In the genomic region with DNA sequence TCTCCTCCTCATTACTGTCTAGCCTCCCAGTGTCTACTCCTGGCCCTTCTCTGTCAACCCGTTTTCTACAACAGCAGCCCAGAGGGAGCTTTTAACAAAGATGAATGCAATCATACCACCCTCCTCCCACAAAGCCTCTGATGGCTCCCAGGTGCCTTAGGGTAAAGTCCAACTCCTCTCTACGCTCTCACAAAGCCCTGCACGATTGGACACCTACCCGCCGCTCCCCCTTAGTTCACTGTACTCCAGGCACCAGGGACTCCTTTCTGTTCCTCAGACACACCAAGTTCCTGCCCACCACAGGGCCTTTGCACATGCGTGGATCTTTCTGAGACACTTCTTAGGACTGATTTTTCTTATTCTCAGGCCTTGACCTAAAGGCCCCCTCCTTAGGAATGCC, we compare ENCODE assay signal across 19 cellular contexts. TPM values are rescaled to one million over a fixed set of nuclear protein-coding genes. Genes with fewer than 3 reads are reported as not detected.
"Had no signal": no experiment of that assay in that cellular context is flagged by ENCODE, and none has a peak within 500 bp of the region (broad histone marks: within the 10 kb centered on the region; RNA-seq: fewer than 3 reads in every experiment).

No MANE protein-coding gene starts in this region.

- H3K4me1 Mint-ChIP-seq: endodermal cell had no signal

- H3K27ac Mint-ChIP-seq: activated B cell treated with CpG ODN at 0.5 μM for 24 hours; activated CD4-positive, alpha-beta memory T cell treated with anti-CD3 and anti-CD28 coated beads, Interleukin-2, amount 10 ng/mL, durations not matched to agents 7 days and 5 days; activated naive CD4-positive, alpha-beta T cell treated with anti-CD3 and anti-CD28 coated beads for 36 hours; activated T-cell treated with anti-CD3 and anti-CD28 coated beads, Interleukin-2, amount 50 U/mL, for 24 hours; activated T-helper 2 cell treated with anti-CD3 and anti-CD28 coated beads, Interferon-gamma antibody, Interleukin-2, Interleukin-4, amounts not matched to agents 10 μg/mL and 5 μg/mL and 100 μg/mL, durations not matched to agents 14 hours and 24 hours and 36 hours; endodermal cell; natural killer cell treated with Interleukin-12 subunit alpha and Interleukin-12 subunit beta and Interleukin-15 and Interleukin-18, amount 100 ng/mL, for 72 hours; T-helper 2 cell treated with Interferon-gamma antibody and Interleukin-4, amounts not matched to agents 5 μg/mL and 100 μg/mL, for 36 hours had no signal

- DNase-seq: activated B cell treated with CpG ODN at 0.5 μM for 24 hours; activated CD4-positive, alpha-beta memory T cell treated with anti-CD3 and anti-CD28 coated beads, Interleukin-2, amount 10 ng/mL, durations not matched to agents 7 days and 5 days; activated CD4-positive, alpha-beta T cell treated with anti-CD3 and anti-CD28 coated beads for 48 hours; activated naive CD4-positive, alpha-beta T cell treated with anti-CD3 and anti-CD28 coated beads for 36 hours; activated T-cell treated with anti-CD3 and anti-CD28 coated beads, Interleukin-2, amount 50 U/mL, for 24 hours; aorta; brain microvascular endothelial cell; central memory CD4-positive, alpha-beta T cell; colonic mucosa; foreskin melanocyte; glutamatergic neuron; hippocampal formation; posterior cingulate gyrus; stimulated activated naive CD4-positive, alpha-beta T cell had no signal

- H3K27me3 Mint-ChIP-seq: activated B cell treated with CpG ODN at 0.5 μM for 24 hours; activated CD4-positive, alpha-beta memory T cell treated with anti-CD3 and anti-CD28 coated beads, Interleukin-2, amount 10 ng/mL, durations not matched to agents 7 days and 5 days; activated T-cell treated with anti-CD3 and anti-CD28 coated beads, Interleukin-2, amount 50 U/mL, for 24 hours; natural killer cell treated with Interleukin-12 subunit alpha and Interleukin-12 subunit beta and Interleukin-15 and Interleukin-18, amount 100 ng/mL, for 72 hours had no signal

- H3K4me3 Mint-ChIP-seq: activated B cell treated with CpG ODN at 0.5 μM for 24 hours; activated CD4-positive, alpha-beta memory T cell treated with anti-CD3 and anti-CD28 coated beads, Interleukin-2, amount 10 ng/mL, durations not matched to agents 7 days and 5 days; activated naive CD4-positive, alpha-beta T cell treated with anti-CD3 and anti-CD28 coated beads for 36 hours; activated T-cell treated with anti-CD3 and anti-CD28 coated beads, Interleukin-2, amount 50 U/mL, for 24 hours; endodermal cell; natural killer cell treated with Interleukin-12 subunit alpha and Interleukin-12 subunit beta and Interleukin-15 and Interleukin-18, amount 100 ng/mL, for 72 hours; T-helper 2 cell treated with Interferon-gamma antibody and Interleukin-4, amounts not matched to agents 5 μg/mL and 100 μg/mL, for 36 hours had no signal

- H3K9me3 Mint-ChIP-seq: activated B cell treated with CpG ODN at 0.5 μM for 24 hours; activated CD4-positive, alpha-beta memory T cell treated with anti-CD3 and anti-CD28 coated beads, Interleukin-2, amount 10 ng/mL, durations not matched to agents 7 days and 5 days; activated naive CD4-positive, alpha-beta T cell treated with anti-CD3 and anti-CD28 coated beads for 36 hours; activated T-cell treated with anti-CD3 and anti-CD28 coated beads, Interleukin-2, amount 50 U/mL, for 24 hours; activated T-helper 2 cell treated with anti-CD3 and anti-CD28 coated beads, Interferon-gamma antibody, Interleukin-2, Interleukin-4, amounts not matched to agents 10 μg/mL and 5 μg/mL and 100 μg/mL, durations not matched to agents 14 hours and 24 hours and 36 hours; endodermal cell; natural killer cell treated with Interleukin-12 subunit alpha and Interleukin-12 subunit beta and Interleukin-15 and Interleukin-18, amount 100 ng/mL, for 72 hours; T-helper 2 cell treated with Interferon-gamma antibody and Interleukin-4, amounts not matched to agents 5 μg/mL and 100 μg/mL, for 36 hours had no signal

RNA-seq across cellular contexts. Expression of a gene that starts 23.5 kb away (rescaled TPM):
- total RNA-seq: renal cortical epithelial cell had no signal
